In the genomic region with DNA sequence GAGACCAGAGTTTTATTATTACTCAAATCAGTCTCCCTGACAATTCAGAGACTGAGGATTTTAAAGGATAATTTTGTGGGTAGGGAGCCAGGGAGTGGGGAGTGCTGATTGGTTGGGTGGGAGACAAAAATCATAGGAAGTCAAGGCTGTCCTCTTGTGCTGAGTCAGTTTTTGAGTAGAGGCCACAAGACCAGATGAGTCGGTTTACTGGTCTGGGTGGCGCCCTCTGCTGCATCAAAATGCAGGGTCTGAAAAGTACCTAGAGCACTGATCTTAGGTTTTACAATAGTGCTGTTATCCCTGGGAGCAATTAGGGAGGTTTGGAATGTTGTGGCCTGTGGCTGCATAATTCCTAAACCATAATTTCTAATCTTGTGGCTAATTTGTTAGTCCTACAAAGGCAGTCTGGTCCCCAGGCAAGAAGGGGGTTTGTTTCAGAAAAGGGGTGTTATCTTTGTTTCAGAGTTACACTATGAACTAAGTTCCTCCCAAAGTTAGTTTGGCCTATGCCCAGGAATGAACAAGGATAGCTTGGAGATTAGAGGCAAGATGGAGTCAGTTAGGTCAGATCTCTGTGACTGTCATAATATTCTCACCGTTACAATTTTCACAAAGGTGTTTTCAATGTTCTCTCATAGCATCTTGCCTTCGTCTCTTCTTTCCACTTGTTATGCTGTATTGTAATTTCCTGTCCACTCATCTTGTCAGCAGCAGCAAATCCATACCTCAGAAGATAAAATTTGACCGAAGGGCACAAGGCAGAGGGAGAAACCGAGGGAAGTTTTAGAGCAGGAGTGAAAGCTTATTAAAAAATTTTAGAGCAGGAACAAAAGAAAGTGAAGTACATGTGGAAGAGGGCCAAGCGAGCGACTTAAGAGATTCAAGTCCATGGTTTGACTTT, we compare ENCODE assay signal across 8 cellular contexts. TPM values are rescaled to one million over a fixed set of nuclear protein-coding genes. Genes with fewer than 3 reads are reported as not detected.
DNase-seq lines count a peak whose midpoint lies in the region; ATAC-seq and TF ChIP-seq lines count a peak whose summit lies in the region.

No MANE protein-coding gene starts in this region.

- H3K79me2 ChIP-seq in PC-9 (ENCODE audit: low read depth), result no peaks in the 10 kb centered on the region

- peaks cover 27% of the 10 kb centered on the region for H3K4me1 Mint-ChIP-seq in activated T-cell treated with anti-CD3 and anti-CD28 coated beads, Interleukin-2, amount 50 U/mL, for 72 hours (ENCODE audit: low read depth)
- H3K4me1 Mint-ChIP-seq in progenitor cell of endocrine pancreas (ENCODE audit: low read depth), result peaks cover 47% of the 10 kb centered on the region

- H3K4me3 ChIP-seq in PC-9 (no peak overlapping the region), foreskin fibroblast (ENCODE audit: low read depth in 1 of 2, low read length in 2 of 2) (no peak overlapping the region)

- H3F3A ChIP-seq in PC-9 (ENCODE audit: insufficient read depth, low read depth), result no peaks in the 10 kb centered on the region

- ATAC-seq in HG03175 (IDR thresholded peaks at IDR 0.05; ENCODE audit: unreplicated experiment), result peak; percentile 59
- ATAC-seq in activated T-cell treated with anti-CD3 and anti-CD28 coated beads, Interleukin-2, amount 50 U/mL, for 72 hours (replicated peaks in 1 of 2), result peak; percentile 92 to 93

- H3K27me3 Mint-ChIP-seq in activated T-cell treated with anti-CD3 and anti-CD28 coated beads, Interleukin-2, amount 50 U/mL, for 72 hours (ENCODE audit: low read depth), result no peaks in the 10 kb centered on the region
- peaks cover 8% of the 10 kb centered on the region for H3K27me3 Mint-ChIP-seq in progenitor cell of endocrine pancreas

- H4K20me1 ChIP-seq in PC-9 (ENCODE audit: insufficient read depth), result no peaks in the 10 kb centered on the region

- H3K27ac ChIP-seq in PC-9, result peak overlapping the region; percentile 28; the same call in 1 of the 2 replicates

- H3K27me3 ChIP-seq in PC-9 (ENCODE audit: insufficient read depth, low read depth), result no peaks in the 10 kb centered on the region

- H3K9me3 Mint-ChIP-seq in activated T-cell treated with anti-CD3 and anti-CD28 coated beads, Interleukin-2, amount 50 U/mL, for 72 hours, result no peaks in the 10 kb centered on the region
- no peaks in the 10 kb centered on the region for H3K9me3 Mint-ChIP-seq in progenitor cell of endocrine pancreas (ENCODE audit: low read depth)

- H3K36me3 ChIP-seq in PC-9 (ENCODE audit: low read depth), result no peaks in the 10 kb centered on the region

- peak; percentile 14 for DNase-seq in NK-92 treated with Interleukin-12 subunit alpha and Interleukin-12 subunit beta, amount 100 ng/mL, for 24 hours (lab: John Stamatoyannopoulos, UW)
- no peak for DNase-seq in NK-92 (lab: John Stamatoyannopoulos, UW; ENCODE audit: unreplicated experiment)
- DNase-seq in PC-9, result peak; percentile 29 to 64
- DNase-seq in activated T-cell treated with anti-CD3 and anti-CD28 coated beads, Interleukin-2, amount 50 U/mL, for 72 hours, result peak; percentile 74
- peak; percentile 7 to 42 for DNase-seq in foreskin fibroblast
- no peak for DNase-seq in progenitor cell of endocrine pancreas (ENCODE audit: low spot score, unreplicated experiment)
- DNase-seq in T1000 (lab: John Stamatoyannopoulos, UW), result no peak

- intact Hi-C loops in PC-9 (cut with micrococcal nuclease; ENCODE audit: unreplicated experiment), result loop anchor here (2.0 kb wide), 1 partner anchor 59 kb away; a partner anchor contains a TSS

- H3K4me3 Mint-ChIP-seq in activated T-cell treated with anti-CD3 and anti-CD28 coated beads, Interleukin-2, amount 50 U/mL, for 72 hours, result no peak overlapping the region
- no peak overlapping the region for H3K4me3 Mint-ChIP-seq in progenitor cell of endocrine pancreas (ENCODE audit: low read depth)

- peaks cover 22% of the 10 kb centered on the region for H3K4me1 ChIP-seq in PC-9 (replicated peaks; ENCODE audit: insufficient read depth)

- no peak overlapping the region for H3K4me2 ChIP-seq in PC-9

- no peak overlapping the region for H2AFZ ChIP-seq in PC-9

- TF ChIP-seq CTCF in PC-9 (conservative IDR thresholded peaks at IDR 0.05) (peak; percentile 64), foreskin fibroblast (IDR thresholded peaks at IDR 0.05; ENCODE audit: low read depth, low read length) (peak; percentile 64), progenitor cell of endocrine pancreas (IDR thresholded peaks at IDR 0.05; ENCODE audit: unreplicated experiment) (peak; percentile 59)

- no peaks in the 10 kb centered on the region for H3K36me3 Mint-ChIP-seq in activated T-cell treated with anti-CD3 and anti-CD28 coated beads, Interleukin-2, amount 50 U/mL, for 72 hours (ENCODE audit: insufficient read depth in 2 of 2)
- H3K36me3 Mint-ChIP-seq in progenitor cell of endocrine pancreas (ENCODE audit: insufficient read depth), result no peaks in the 10 kb centered on the region

- no peaks in the 10 kb centered on the region for H3K9me3 ChIP-seq in PC-9 (ENCODE audit: insufficient read depth, low read depth)

- CTCF ChIA-PET in PC-9 (lab: Charles Lee), result no interaction called here

- BruUV-seq in PC-9 (replicated peaks; lab: Mats Ljungman, UMichigan), result no TSS peak

- no peaks in the 10 kb centered on the region for H3K9me2 ChIP-seq in PC-9 (ENCODE audit: insufficient read depth)

- POLR2A ChIA-PET in PC-9 (lab: Charles Lee; ENCODE audit: unreplicated experiment), result no interaction called here

- no peak overlapping the region for H3K27ac Mint-ChIP-seq in activated T-cell treated with anti-CD3 and anti-CD28 coated beads, Interleukin-2, amount 50 U/mL, for 72 hours
- peak overlapping the region; percentile 43 for H3K27ac Mint-ChIP-seq in progenitor cell of endocrine pancreas

RNA-seq across cellular contexts. Expression of a gene that starts 59.2 kb away (rescaled TPM):
- total RNA-seq in PC-9 (2021), result 79.7 and 95.8 TPM in 2 replicates
- total RNA-seq in activated T-cell treated with anti-CD3 and anti-CD28 coated beads, Interleukin-2, amount 50 U/mL, for 72 hours, result 10 to 100 TPM; 60.7 to 66.0 TPM
- total RNA-seq in progenitor cell of endocrine pancreas, result 78.7 and 82.3 TPM in 2 replicates

Comparison
In these comparisons a context has a peak if more than half of its experiments do, and no peak if none do; other contexts are left out.
1. DNase-seq: peak in NK-92 treated with Interleukin-12 subunit alpha and Interleukin-12 subunit beta, amount 100 ng/mL, for 24 hours (single experiment), PC-9 (2 of 2), activated T-cell treated with anti-CD3 and anti-CD28 coated beads, Interleukin-2, amount 50 U/mL, for 72 hours (2 of 2) and foreskin fibroblast (2 of 2); none in NK-92 (single experiment), progenitor cell of endocrine pancreas (single experiment) and T1000 (single experiment).
2. Peak in every context shown above with its lines, with median percentiles within 50 percentile points of each other: CTCF ChIP-seq.